1 cellular context compared by ENCODE assay signal in genomic region chr4:70687821-70688794, GRCh38.
A peak's percentile ranks its signal among the peaks of the same experiment; 100 is the strongest.
TF ChIP-seq lines count a peak whose summit lies in the region.

A gene with protein sequence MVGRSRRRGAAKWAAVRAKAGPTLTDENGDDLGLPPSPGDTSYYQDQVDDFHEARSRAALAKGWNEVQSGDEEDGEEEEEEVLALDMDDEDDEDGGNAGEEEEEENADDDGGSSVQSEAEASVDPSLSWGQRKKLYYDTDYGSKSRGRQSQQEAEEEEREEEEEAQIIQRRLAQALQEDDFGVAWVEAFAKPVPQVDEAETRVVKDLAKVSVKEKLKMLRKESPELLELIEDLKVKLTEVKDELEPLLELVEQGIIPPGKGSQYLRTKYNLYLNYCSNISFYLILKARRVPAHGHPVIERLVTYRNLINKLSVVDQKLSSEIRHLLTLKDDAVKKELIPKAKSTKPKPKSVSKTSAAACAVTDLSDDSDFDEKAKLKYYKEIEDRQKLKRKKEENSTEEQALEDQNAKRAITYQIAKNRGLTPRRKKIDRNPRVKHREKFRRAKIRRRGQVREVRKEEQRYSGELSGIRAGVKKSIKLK (plus strand): TSS chr4:70688532. CDS start chr4:70688678, 146 bp downstream.

TF ChIP-seq in H1, 55 proteins besides CTCF, POLR2A, EP300 and RAD21 (continued from another document):
- TF ChIP-seq RFX5 (IDR thresholded peaks at IDR 0.05; ENCODE audit: borderline replicate concordance, low read depth, low read length) (no peak), POLR2AphosphoS5 (IDR thresholded peaks at IDR 0.05; ENCODE audit: low read depth, low read length) (peak; percentile 68), CHD1 (IDR thresholded peaks at IDR 0.05; ENCODE audit: low read depth, low read length) (no peak; the same call in 1 of the 2 replicates), CTBP2 (IDR thresholded peaks at IDR 0.05; ENCODE audit: borderline replicate concordance, insufficient read depth, insufficient read length, low read length) (peak; percentile 37), ATF3 (IDR thresholded peaks at IDR 0.05; ENCODE audit: insufficient read depth, low read depth, low read length) (0 out of 2 replicates have a peak, but pooled peaks have one; percentile 7), TEAD4 (IDR thresholded peaks at IDR 0.05; ENCODE audit: low read depth, low read length) (peak; percentile 67; the same call in 1 of the 2 replicates), CEBPB (IDR thresholded peaks at IDR 0.05; ENCODE audit: low read depth, low read length) (no peak), TCF12 (IDR thresholded peaks at IDR 0.05; ENCODE audit: low read depth, low read length) (peak; percentile 62; the same call in 1 of the 2 replicates), SIX5 (IDR thresholded peaks at IDR 0.05; ENCODE audit: low read depth, low read length) (0 out of 2 replicates have a peak, but pooled peaks have one; percentile 6), KDM4A (IDR thresholded peaks at IDR 0.05; ENCODE audit: low read depth, low read length, severe bottlenecking) (peak; percentile 53), JUND (IDR thresholded peaks at IDR 0.05; ENCODE audit: low read length) (no peak), HDAC6 (IDR thresholded peaks at IDR 0.05; ENCODE audit: low read depth, low read length) (no peak), FOSL1 (IDR thresholded peaks at IDR 0.05; ENCODE audit: insufficient read depth, low read depth, low read length) (no peak), CBX8 (IDR thresholded peaks at IDR 0.05; ENCODE audit: borderline replicate concordance, low read depth, low read length) (no peak), GABPA (IDR thresholded peaks at IDR 0.05; ENCODE audit: borderline replicate concordance, insufficient read depth, low read length) (peak; percentile 96), MAX (IDR thresholded peaks at IDR 0.05) (peak; percentile 89), CREB1 (IDR thresholded peaks at IDR 0.05) (peak; percentile 58; the same call in 1 of the 2 replicates), MAFK (IDR thresholded peaks at IDR 0.05; ENCODE audit: low read depth, low read length) (no peak), SP1 (IDR thresholded peaks at IDR 0.05; ENCODE audit: low read depth, low read length) (no peak), SP4 (IDR thresholded peaks at IDR 0.05; ENCODE audit: low read length) (peak; percentile 76; the same call in 1 of the 2 replicates), SAP30 (IDR thresholded peaks at IDR 0.05; ENCODE audit: insufficient read depth, insufficient replicate concordance, low read length) (peak; percentile 52), SRF (IDR thresholded peaks at IDR 0.05; ENCODE audit: low read depth, low read length) (peak; percentile 28; the same call in 1 of the 2 replicates), PHF8 (conservative IDR thresholded peaks at IDR 0.05; ENCODE audit: low read depth, low read length) (peak; percentile 78), BRCA1 (IDR thresholded peaks at IDR 0.05; ENCODE audit: low read depth, low read length) (peak; percentile 47; the same call in 1 of the 2 replicates), HDAC2 (IDR thresholded peaks at IDR 0.05; ENCODE audit: borderline replicate concordance in 1 of 2, low read depth in 2 of 2, low read length in 2 of 2) (peak; percentile 13 to 75; a peak in 1 of 4 replicates), JUN (IDR thresholded peaks at IDR 0.05; ENCODE audit: low read depth, low read length) (no peak), EGR1 (IDR thresholded peaks at IDR 0.05; ENCODE audit: borderline replicate concordance, low read depth, low read length) (peak; percentile 78), TBP (IDR thresholded peaks at IDR 0.05; ENCODE audit: low read depth, low read length) (peak; percentile 85), TAF1 (IDR thresholded peaks at IDR 0.05; ENCODE audit: low read depth, low read length) (peak; percentile 79), CHD2 (IDR thresholded peaks at IDR 0.05; ENCODE audit: low read length) (peak; percentile 45; the same call in 1 of the 2 replicates), KDM5A (IDR thresholded peaks at IDR 0.05; ENCODE audit: low read length) (peak; percentile 38; the same call in 1 of the 2 replicates), BCL11A (IDR thresholded peaks at IDR 0.05; ENCODE audit: low read depth in 2 of 2, low read length in 2 of 2) (no peak), ZNF274 (IDR thresholded peaks at IDR 0.05; ENCODE audit: borderline replicate concordance, extremely low read depth, low read length) (no peak), TAF7 (optimal IDR thresholded peaks at IDR 0.05; ENCODE audit: borderline replicate concordance, low read depth, low read length) (peak; percentile 16), ATF2 (IDR thresholded peaks at IDR 0.05; ENCODE audit: low read length) (peak; percentile 84; the same call in 1 of the 2 replicates), SIN3A (conservative IDR thresholded peaks at IDR 0.05 in 1 of 2, IDR thresholded peaks at IDR 0.05 in 1 of 2; ENCODE audit: low read depth in 1 of 2, low read length in 2 of 2) (peak; percentile 57 to 61; a peak in 3 of 4 replicates), RBBP5 (IDR thresholded peaks at IDR 0.05; ENCODE audit: borderline replicate concordance, low read depth, low read length) (peak; percentile 40), GTF2F1 (IDR thresholded peaks at IDR 0.05; ENCODE audit: borderline replicate concordance, low read depth, low read length) (no peak), BACH1 (IDR thresholded peaks at IDR 0.05; ENCODE audit: low read length) (no peak), RXRA (IDR thresholded peaks at IDR 0.05; ENCODE audit: insufficient read depth, low read depth, low read length) (no peak), NANOG (IDR thresholded peaks at IDR 0.05; ENCODE audit: insufficient read depth, low read depth, low read length, poor library complexity, severe bottlenecking) (no peak), NRF1 (IDR thresholded peaks at IDR 0.05; ENCODE audit: low read depth, low read length) (no peak), SIRT6 (IDR thresholded peaks at IDR 0.05; ENCODE audit: low read length) (no peak)
- TF ChIP-seq, protein P1, sequence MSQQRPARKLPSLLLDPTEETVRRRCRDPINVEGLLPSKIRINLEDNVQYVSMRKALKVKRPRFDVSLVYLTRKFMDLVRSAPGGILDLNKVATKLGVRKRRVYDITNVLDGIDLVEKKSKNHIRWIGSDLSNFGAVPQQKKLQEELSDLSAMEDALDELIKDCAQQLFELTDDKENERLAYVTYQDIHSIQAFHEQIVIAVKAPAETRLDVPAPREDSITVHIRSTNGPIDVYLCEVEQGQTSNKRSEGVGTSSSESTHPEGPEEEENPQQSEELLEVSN (IDR thresholded peaks at IDR 0.05): peak; percentile 68; the same call in 1 of the 2 replicates
